ENCODE assay signal across 8 cellular contexts in the genomic region with DNA sequence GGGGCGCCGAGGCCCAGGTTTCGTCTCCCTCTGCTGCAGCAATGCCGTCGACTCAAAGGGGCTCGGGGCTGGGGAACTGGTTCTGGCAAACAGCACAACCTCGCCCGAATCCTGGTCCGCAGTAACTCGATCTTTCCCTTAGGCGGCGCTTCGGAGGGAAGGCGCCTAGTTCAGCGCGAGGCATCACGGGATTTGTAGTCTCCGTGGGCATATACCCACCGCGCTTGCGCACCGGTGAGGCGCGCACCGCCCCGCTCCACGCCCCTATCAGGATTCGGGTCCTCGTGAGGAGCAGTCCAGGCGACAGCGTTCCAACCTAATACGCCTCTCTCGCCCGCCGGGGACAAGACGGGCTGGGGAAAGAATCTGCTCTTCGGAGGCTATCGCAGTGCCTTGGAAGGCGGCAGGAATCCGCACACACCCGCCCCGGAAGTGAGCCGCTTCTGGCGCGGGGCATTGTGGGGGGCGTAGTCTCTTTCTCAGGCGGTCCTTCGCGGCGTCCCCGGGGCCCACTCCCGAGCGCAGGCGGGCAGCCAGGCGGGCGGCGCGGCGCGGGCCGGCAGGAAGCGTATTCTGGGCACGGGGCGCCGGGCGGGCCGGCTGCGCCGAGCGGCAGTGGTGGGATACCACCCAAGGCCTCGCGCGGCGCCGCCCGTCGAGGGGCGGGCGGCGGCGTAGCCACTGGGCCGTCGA. TPM values are rescaled to one million over a fixed set of nuclear protein-coding genes. Genes with fewer than 3 reads are reported as not detected.
DNase-seq lines count a peak whose midpoint lies in the region; ATAC-seq, FAIRE-seq and TF ChIP-seq lines count a peak whose summit lies in the region.

Gene THAP11, plus strand, starts transcription at position 505 of the 693 bp plus-strand sequence. CDS start 235 bp downstream, outside the sequence.

- no peaks in the 10 kb centered on the region for H3K27me3 Mint-ChIP-seq in activated CD4-positive, alpha-beta T cell treated with anti-CD3 and anti-CD28 coated beads for 36 hours

- peaks cover 15% of the 10 kb centered on the region for H3K36me3 Mint-ChIP-seq in activated CD4-positive, alpha-beta T cell treated with anti-CD3 and anti-CD28 coated beads for 36 hours (ENCODE audit: low read depth)

- peak; percentile 84 for TF ChIP-seq CTCF in choroid plexus epithelial cell (conservative IDR thresholded peaks at IDR 0.05; ENCODE audit: low read depth, low read length)

- no peaks in the 10 kb centered on the region for H3K9me3 Mint-ChIP-seq in activated CD4-positive, alpha-beta T cell treated with anti-CD3 and anti-CD28 coated beads for 36 hours (ENCODE audit: low read depth)

- peaks cover 38% of the 10 kb centered on the region for H3K4me1 ChIP-seq in BLaER1

- intact Hi-C loops in activated CD4-positive, alpha-beta T cell treated with anti-CD3 and anti-CD28 coated beads for 36 hours (cut with DNase I, micrococcal nuclease): loop anchor here (1.0 to 10.0 kb wide), 11 partner anchors 9 to 616 kb away; partner anchors contain the start of genes RANBP10 (in 2 of the 2), TSNAXIP1 (in 2 of the 2), ACD (in 1 of the 2) and CTCF (in 1 of the 2)

- H3K27me3 ChIP-seq in BLaER1: no peaks in the 10 kb centered on the region

- peaks cover 32% of the 10 kb centered on the region for H4K20me1 ChIP-seq in BLaER1

- H3K27ac Mint-ChIP-seq in activated CD4-positive, alpha-beta T cell treated with anti-CD3 and anti-CD28 coated beads for 36 hours: peak within 1 kb of the TSS; percentile 97

- peak within 1 kb of the TSS; percentile 99 for H3K9ac ChIP-seq in BLaER1

- H3K36me3 ChIP-seq in BLaER1: no peaks in the 10 kb centered on the region

- H3K4me1 Mint-ChIP-seq in activated CD4-positive, alpha-beta T cell treated with anti-CD3 and anti-CD28 coated beads for 36 hours: peaks cover 33% of the 10 kb centered on the region

- peak; percentile 89 for DNase-seq in GM19239 (ENCODE audit: insufficient read length, low spot score)
- peak; percentile 91 for DNase-seq in NCI-H510A treated with DMSO at 0.1 percent for 48 hours (lab: John Stamatoyannopoulos, UW)
- DNase-seq in activated CD4-positive, alpha-beta T cell treated with anti-CD3 and anti-CD28 coated beads for 36 hours: peak; percentile 97
- DNase-seq in choroid plexus epithelial cell (ENCODE audit: low read depth): peak; percentile 97
- DNase-seq in kidney tubule cell (ENCODE audit: low spot score): peak; percentile 95
- DNase-seq in stimulated activated CD4-positive, alpha-beta T cell treated with anti-CD3 and anti-CD28 coated beads, Interleukin-1b, Interleukin-23, amount 100 ng/mL, for 1 hour (ENCODE audit: low read depth in 2 of 2): peak; percentile 82 to 83

- H3K4me2 ChIP-seq in BLaER1: peak within 1 kb of the TSS; percentile 95

- FAIRE-seq in GM19239 (lab: Jason Lieb, UNC): peak; percentile 71

- H3K9me3 ChIP-seq in BLaER1: no peaks in the 10 kb centered on the region

- POLR2A ChIA-PET in activated CD4-positive, alpha-beta T cell treated with anti-CD3 and anti-CD28 coated beads for 36 hours (lab: Charles Lee): interaction anchor here (0.8 kb wide), 1 partner anchor 9 kb away, joined by 3 read pairs; no protein-coding TSS in a partner anchor

- peak; percentile 52 for ATAC-seq in HG03442 (IDR thresholded peaks at IDR 0.05; ENCODE audit: unreplicated experiment)
- ATAC-seq in activated CD4-positive, alpha-beta T cell treated with anti-CD3 and anti-CD28 coated beads for 36 hours: peak; percentile 55

- peak within 1 kb of the TSS; percentile 95 for H3K27ac ChIP-seq in BLaER1

- H3K4me3 Mint-ChIP-seq in activated CD4-positive, alpha-beta T cell treated with anti-CD3 and anti-CD28 coated beads for 36 hours: peak within 1 kb of the TSS; percentile 94

- CTCF ChIA-PET in activated CD4-positive, alpha-beta T cell treated with anti-CD3 and anti-CD28 coated beads for 36 hours (lab: Charles Lee): interaction anchor here (0.8 kb wide), 1 partner anchor 18 kb away, joined by 4 read pairs; no protein-coding TSS in a partner anchor

- H3K4me3 ChIP-seq in BLaER1 (peak within 1 kb of the TSS; percentile 87), choroid plexus epithelial cell (ENCODE audit: low read depth, low read length) (peak within 1 kb of the TSS; percentile 99)

RNA-seq across cellular contexts. Expression of gene THAP11, which starts in this region (rescaled TPM):
- 10 to 100 TPM; 31.8 to 34.5 TPM for total RNA-seq in activated CD4-positive, alpha-beta T cell treated with anti-CD3 and anti-CD28 coated beads for 36 hours

Comparison
In these comparisons a context has a peak if more than half of its experiments do, and no peak if none do; other contexts are left out.
1. Peak in every context shown above with its lines: DNase-seq, ATAC-seq, H3K4me3 ChIP-seq and H3K27ac ChIP-seq.